14 cellular contexts compared by ENCODE assay signal in genomic region chr12:58502236-58502635, GRCh38.
A peak's percentile ranks its signal among the peaks of the same experiment; 100 is the strongest.
DNase-seq lines count a peak whose midpoint lies in the region; ATAC-seq lines count a peak whose summit lies in the region.
"Had no signal": no experiment of that assay in that cellular context is flagged by ENCODE, and none has a peak within 500 bp of the region (broad histone marks: within the 10 kb centered on the region; RNA-seq: fewer than 3 reads in every experiment).

No MANE protein-coding gene starts in this region.

- H3K9me3 ChIP-seq in HAP-1 (no peaks in the 10 kb centered on the region), neuron (ENCODE audit: low read length) (no peaks in the 10 kb centered on the region)
- H3K9me3 ChIP-seq: Caco-2, psoas muscle, uterus had no signal

- in situ Hi-C loops in HAP-1 (cut with MboI; ENCODE audit: low sequenced_read_pairs) = no loop called here

- DNase-seq in HAP-1 (ENCODE audit: low spot score in 2 of 2) = peak; percentile 56 to 73
- DNase-seq in NCI-H2196 (lab: John Stamatoyannopoulos, UW; ENCODE audit: unreplicated experiment) = peak; percentile 48
- peak; percentile 57 for DNase-seq in astrocyte of the hippocampus (ENCODE audit: low read depth, low spot score)
- DNase-seq in kidney tubule cell (ENCODE audit: low spot score) = no peak
- DNase-seq in germinal center (ENCODE audit: low spot score) = no peak
- DNase-seq in T1000 (lab: John Stamatoyannopoulos, UW) = no peak
- DNase-seq: activated naive CD4-positive, alpha-beta T cell treated with anti-CD3 and anti-CD28 coated beads, Interleukin-2, amount 10 ng/mL, durations not matched to agents 7 days and 5 days; effector memory CD4-positive, alpha-beta T cell; immature natural killer cell; psoas muscle; uterus had no signal

- H2AFZ ChIP-seq in neuron (ENCODE audit: low read depth, low read length) = peak overlapping the region; percentile 80

- no peak for ATAC-seq in GM21423 (IDR thresholded peaks at IDR 0.05; ENCODE audit: unreplicated experiment)
- ATAC-seq: psoas muscle had no signal

- H3K4me1 ChIP-seq in HAP-1 (peaks cover 14% of the 10 kb centered on the region), neuron (ENCODE audit: insufficient read depth, low read length) (peaks cover 9% of the 10 kb centered on the region)
- H3K4me1 ChIP-seq: Caco-2, psoas muscle, uterus had no signal

- no peaks in the 10 kb centered on the region for H3K27me3 ChIP-seq in HAP-1 (ENCODE audit: low read depth)
- no peaks in the 10 kb centered on the region for H3K27me3 ChIP-seq in neuron (ENCODE audit: insufficient read depth, low read length)
- H3K27me3 ChIP-seq: uterus had no signal

- H3K36me3 ChIP-seq in HAP-1 (replicated peaks) = no peaks in the 10 kb centered on the region
- no peaks in the 10 kb centered on the region for H3K36me3 ChIP-seq in neuron (ENCODE audit: insufficient read depth, low read length)
- H3K36me3 ChIP-seq: uterus had no signal

- H3K4me3 ChIP-seq in HAP-1 (no peak overlapping the region), neuron (ENCODE audit: low read length) (peak overlapping the region; percentile 32)
- H3K4me3 ChIP-seq: psoas muscle, uterus had no signal

Comparison
In these comparisons a context has a peak if more than half of its experiments do, and no peak if none do; other contexts are left out.
1. DNase-seq: peak in HAP-1 (2 of 2), NCI-H2196 (single experiment) and astrocyte of the hippocampus (single experiment); none in kidney tubule cell (single experiment), germinal center (single experiment) and T1000 (single experiment).